In the genomic region with DNA sequence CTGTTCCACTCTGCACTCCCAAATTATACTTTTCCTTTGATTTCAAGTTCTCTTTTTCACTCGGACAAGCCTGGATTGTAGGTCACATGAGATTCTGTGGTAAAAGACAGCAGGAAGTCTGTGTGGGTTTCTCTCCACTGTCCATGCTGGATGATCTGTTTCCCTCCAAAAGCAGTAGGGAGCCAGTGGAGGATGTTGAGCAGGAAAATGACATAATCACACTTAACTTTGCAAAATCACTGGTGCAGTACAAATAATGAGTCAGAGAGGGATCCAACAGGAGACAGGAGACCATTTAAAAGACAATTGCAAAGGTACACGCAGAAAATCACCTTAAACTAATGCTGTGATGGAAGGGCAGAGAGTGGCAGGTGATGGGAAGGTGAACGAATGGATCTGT, we compare ENCODE assay signal across 12 cellular contexts.
DNase-seq lines count a peak whose midpoint lies in the region; ATAC-seq, FAIRE-seq and TF ChIP-seq lines count a peak whose summit lies in the region.
"Had no signal": no experiment of that assay in that cellular context is flagged by ENCODE, and none has a peak within 500 bp of the region (broad histone marks: within the 10 kb centered on the region; RNA-seq: fewer than 3 reads in every experiment).

No MANE protein-coding gene starts in this region.

- no peaks in the 10 kb centered on the region for H3K27me3 ChIP-seq in astrocyte (ENCODE audit: insufficient read depth, low read length)
- no peaks in the 10 kb centered on the region for H3K27me3 ChIP-seq in ascending aorta
- H3K27me3 ChIP-seq: hepatocyte had no signal

- no peaks in the 10 kb centered on the region for H4K20me1 ChIP-seq in astrocyte (ENCODE audit: insufficient read depth, low read length)

- H3K36me3 ChIP-seq in astrocyte (ENCODE audit: insufficient read depth, low read length) (no peaks in the 10 kb centered on the region), ascending aorta (no peaks in the 10 kb centered on the region)

- H3K4me3 ChIP-seq in NB4 (ENCODE audit: low read depth, low read length) (no peak overlapping the region), astrocyte (ENCODE audit: insufficient read depth, low read depth, low read length) (no peak overlapping the region), ascending aorta (no peak overlapping the region)
- H3K4me3 ChIP-seq: hepatocyte had no signal

- no peak overlapping the region for H2AFZ ChIP-seq in astrocyte (ENCODE audit: low read depth, low read length)
- H2AFZ ChIP-seq: hepatocyte had no signal

- no TSS peak for BruUV-seq in Calu3 (replicated peaks; lab: Mats Ljungman, UMichigan)

- H3K4me1 ChIP-seq in astrocyte (ENCODE audit: insufficient read depth, low read length): peaks cover 8% of the 10 kb centered on the region
- H3K4me1 ChIP-seq in ascending aorta: no peaks in the 10 kb centered on the region

- CTCF ChIA-PET in Calu3 (lab: Charles Lee): interaction anchor here (0.5 kb wide), 1 partner anchor 21 kb away, joined by 3 read pairs; no protein-coding TSS in a partner anchor

- peak overlapping the region; percentile 5 for H3K27ac Mint-ChIP-seq in Calu3 (ENCODE audit: unreplicated experiment)
- H3K27ac Mint-ChIP-seq in astrocyte (ENCODE audit: unreplicated experiment): no peak overlapping the region
- H3K27ac Mint-ChIP-seq in nephron: peak overlapping the region in 2 of 3 experiments; percentile 66 to 88
- H3K27ac Mint-ChIP-seq in effector memory CD8-positive, alpha-beta T cell: peak overlapping the region in 1 of 2 donors; percentile 14
- H3K27ac Mint-ChIP-seq in activated T-cell treated with anti-CD3 and anti-CD28 coated beads, Interleukin-2, amount 50 U/mL, for 72 hours: no peak overlapping the region

- H3K27me3 Mint-ChIP-seq in Calu3 (ENCODE audit: unreplicated experiment) (no peaks in the 10 kb centered on the region), astrocyte (ENCODE audit: low read depth, unreplicated experiment) (no peaks in the 10 kb centered on the region), nephron (ENCODE audit: low read depth) (no peaks in the 10 kb centered on the region)
- H3K27me3 Mint-ChIP-seq in effector memory CD8-positive, alpha-beta T cell: no peaks in the 10 kb centered on the region
- H3K27me3 Mint-ChIP-seq in activated T-cell treated with anti-CD3 and anti-CD28 coated beads, Interleukin-2, amount 50 U/mL, for 72 hours (ENCODE audit: low read depth): no peaks in the 10 kb centered on the region
- H3K27me3 Mint-ChIP-seq: naive B cell had no signal

- intact Hi-C loops in Calu3 (cut with micrococcal nuclease; ENCODE audit: unreplicated experiment): loop anchor here (5.0 to 10.0 kb wide), 2 partner anchors 247 to 316 kb away; a partner anchor contains a TSS
- intact Hi-C loops in ascending aorta (cut with DNase I): no loop called here

- H3K36me3 Mint-ChIP-seq in Calu3 (ENCODE audit: insufficient read depth, unreplicated experiment) (no peaks in the 10 kb centered on the region), astrocyte (ENCODE audit: low read depth, unreplicated experiment) (peaks cover 3% of the 10 kb centered on the region), nephron (ENCODE audit: low read depth) (no peaks in the 10 kb centered on the region)
- peaks cover 4% of the 10 kb centered on the region for H3K36me3 Mint-ChIP-seq in effector memory CD8-positive, alpha-beta T cell (ENCODE audit: insufficient read depth)
- no peaks in the 10 kb centered on the region for H3K36me3 Mint-ChIP-seq in activated T-cell treated with anti-CD3 and anti-CD28 coated beads, Interleukin-2, amount 50 U/mL, for 72 hours (ENCODE audit: insufficient read depth in 2 of 2)

- TF ChIP-seq CTCF in Calu3 (IDR thresholded peaks at IDR 0.05; ENCODE audit: unreplicated experiment): no peak
- no peak for TF ChIP-seq CTCF in NB4 (IDR thresholded peaks at IDR 0.05; ENCODE audit: low read depth, low read length)
- no peak for TF ChIP-seq CTCF in astrocyte (IDR thresholded peaks at IDR 0.05; ENCODE audit: insufficient read depth, low read depth, low read length)
- no peak for TF ChIP-seq CTCF in nephron (IDR thresholded peaks at IDR 0.05; ENCODE audit: unreplicated experiment in 3 of 3)
- TF ChIP-seq CTCF in ascending aorta (IDR thresholded peaks at IDR 0.05): no peak

- H3K27ac ChIP-seq in astrocyte (ENCODE audit: low read depth, low read length) (no peak overlapping the region), ascending aorta (no peak overlapping the region)
- H3K27ac ChIP-seq: hepatocyte had no signal

- H3K9ac ChIP-seq in astrocyte (ENCODE audit: low read length): no peak overlapping the region

- ATAC-seq in effector memory CD8-positive, alpha-beta T cell (replicated peaks): no peak
- ATAC-seq in activated T-cell treated with anti-CD3 and anti-CD28 coated beads, Interleukin-2, amount 50 U/mL, for 72 hours (replicated peaks in 1 of 2): no peak

- FAIRE-seq in astrocyte (lab: Jason Lieb, UNC): peak; percentile 45

- H3K9me3 ChIP-seq in astrocyte (ENCODE audit: insufficient read depth, low read depth, low read length): no peaks in the 10 kb centered on the region
- H3K9me3 ChIP-seq in ascending aorta: no peaks in the 10 kb centered on the region

- no peak for TF ChIP-seq POLR2A in NB4 (IDR thresholded peaks at IDR 0.05; ENCODE audit: extremely low read depth, insufficient read length)

- no peak for DNase-seq in Calu3
- peak; percentile 33 for DNase-seq in NB4 (ENCODE audit: low read depth)
- DNase-seq in astrocyte (ENCODE audit: low read depth): peak; percentile 48
- no peak for DNase-seq in effector memory CD8-positive, alpha-beta T cell
- DNase-seq in NCI-H2029 (lab: John Stamatoyannopoulos, UW): no peak
- no peak for DNase-seq in activated T-cell treated with anti-CD3 and anti-CD28 coated beads, Interleukin-2, amount 50 U/mL, for 72 hours
- DNase-seq in ascending aorta (ENCODE audit: low spot score in 2 of 2): no peak
- DNase-seq: activated CD4-positive, CD25-positive, alpha-beta regulatory T cell treated with anti-CD3 and anti-CD28 coated beads, Interleukin-2, amount 50 U/mL, for 72 hours; naive B cell; stimulated activated CD4-positive, alpha-beta T cell treated with anti-CD3 and anti-CD28 coated beads, Interleukin-4, amount 100 ng/mL, for 24 hours had no signal

- H3K9me3 Mint-ChIP-seq in Calu3 (ENCODE audit: low read depth, unreplicated experiment) (no peaks in the 10 kb centered on the region), astrocyte (ENCODE audit: unreplicated experiment) (no peaks in the 10 kb centered on the region), nephron (no peaks in the 10 kb centered on the region)
- no peaks in the 10 kb centered on the region for H3K9me3 Mint-ChIP-seq in effector memory CD8-positive, alpha-beta T cell
- H3K9me3 Mint-ChIP-seq in activated T-cell treated with anti-CD3 and anti-CD28 coated beads, Interleukin-2, amount 50 U/mL, for 72 hours: no peaks in the 10 kb centered on the region
- H3K9me3 Mint-ChIP-seq: naive B cell had no signal

- no peak overlapping the region for H3K4me3 Mint-ChIP-seq in Calu3 (ENCODE audit: low read depth, unreplicated experiment)
- no peak overlapping the region for H3K4me3 Mint-ChIP-seq in astrocyte (ENCODE audit: unreplicated experiment)
- H3K4me3 Mint-ChIP-seq in nephron: peak overlapping the region in 1 of 3 experiments; percentile 2
- no peak overlapping the region for H3K4me3 Mint-ChIP-seq in effector memory CD8-positive, alpha-beta T cell
- no peak overlapping the region for H3K4me3 Mint-ChIP-seq in activated T-cell treated with anti-CD3 and anti-CD28 coated beads, Interleukin-2, amount 50 U/mL, for 72 hours
- H3K4me3 Mint-ChIP-seq: naive B cell had no signal

- H3K79me2 ChIP-seq in astrocyte (ENCODE audit: insufficient read depth, low read length): no peaks in the 10 kb centered on the region
- H3K79me2 ChIP-seq: hepatocyte had no signal

- H3K4me2 ChIP-seq in astrocyte (ENCODE audit: low read length): peak overlapping the region; percentile 39
- H3K4me2 ChIP-seq: hepatocyte had no signal

- H3K4me1 Mint-ChIP-seq in Calu3 (ENCODE audit: low read depth, unreplicated experiment): no peaks in the 10 kb centered on the region
- H3K4me1 Mint-ChIP-seq in astrocyte (ENCODE audit: low read depth, unreplicated experiment): peaks cover 22% of the 10 kb centered on the region
- peaks cover 37% of the 10 kb centered on the region for H3K4me1 Mint-ChIP-seq in nephron
- H3K4me1 Mint-ChIP-seq in effector memory CD8-positive, alpha-beta T cell (ENCODE audit: low read depth in 2 of 2): peaks cover 5 to 11% of the 10 kb centered on the region in 2 donors
- peaks cover 9% of the 10 kb centered on the region for H3K4me1 Mint-ChIP-seq in activated T-cell treated with anti-CD3 and anti-CD28 coated beads, Interleukin-2, amount 50 U/mL, for 72 hours (ENCODE audit: low read depth)

Comparison
In these comparisons a context has a peak if more than half of its experiments do, and no peak if none do; other contexts are left out.
1. DNase-seq: peak in NB4 (single experiment) and astrocyte (single experiment); none in Calu3 (single experiment), effector memory CD8-positive, alpha-beta T cell (0 of 3), NCI-H2029 (single experiment), activated T-cell treated with anti-CD3 and anti-CD28 coated beads, Interleukin-2, amount 50 U/mL, for 72 hours (0 of 2) and ascending aorta (0 of 2).
2. H3K27ac Mint-ChIP-seq: peak in Calu3 (single experiment) and nephron (2 of 3); none in astrocyte (single experiment) and activated T-cell treated with anti-CD3 and anti-CD28 coated beads, Interleukin-2, amount 50 U/mL, for 72 hours (single experiment).